ENCODE assay signal across 12 cellular contexts in genomic region chr4:111689214-111689613, GRCh38.
A peak's percentile ranks its signal among the peaks of the same experiment; 100 is the strongest.
DNase-seq lines count a peak whose midpoint lies in the region; ATAC-seq, FAIRE-seq and TF ChIP-seq lines count a peak whose summit lies in the region.
"Had no signal": no experiment of that assay in that cellular context is flagged by ENCODE, and none has a peak within 500 bp of the region (broad histone marks: within the 10 kb centered on the region; RNA-seq: fewer than 3 reads in every experiment).

No MANE protein-coding gene starts in this region.

- FAIRE-seq in pancreas (lab: Jason Lieb, UNC) = peak; percentile 23

- no peak overlapping the region for H3K4me2 ChIP-seq in fibroblast of lung (ENCODE audit: extremely low read depth, insufficient read depth, low read length)

- no peaks in the 10 kb centered on the region for H3K4me1 ChIP-seq in fibroblast of lung (ENCODE audit: control insufficient read depth, extremely low read depth, insufficient read depth, low read length)
- H3K4me1 ChIP-seq in pancreas = peaks cover 0 to 4% (median 3%) of the 10 kb centered on the region in 3 donors

- H2AFZ ChIP-seq in fibroblast of lung (ENCODE audit: low read length) = no peak overlapping the region

- H3K36me3 ChIP-seq in fibroblast of lung (ENCODE audit: control insufficient read depth, insufficient read depth, low read length) (no peaks in the 10 kb centered on the region), pancreas (no peaks in the 10 kb centered on the region)

- H3K9me3 ChIP-seq in fibroblast of lung (ENCODE audit: control insufficient read depth, insufficient read depth, low read depth, low read length) = no peaks in the 10 kb centered on the region
- H3K9me3 ChIP-seq in pancreas = no peaks in the 10 kb centered on the region

- in situ Hi-C loops in GM13977 (cut with MboI; ENCODE audit: low pct_unique_long_range_greater_than_20kb, low sequenced_read_pairs, unreplicated experiment) = no loop called here

- peak; percentile 97 to 99 (median 98) for ATAC-seq in pancreas
- ATAC-seq: activated CD4-positive, CD25-positive, alpha-beta regulatory T cell treated with anti-CD3 and anti-CD28 coated beads, Interleukin-2, amount 50 U/mL, for 24 hours; Panc1 had no signal

- H3K4me3 ChIP-seq in fibroblast of lung (replicated peaks in 1 of 4; ENCODE audit: control extremely low read depth in 1 of 4, insufficient read depth in 1 of 4, low read depth in 3 of 4, low read length in 4 of 4) = no peak overlapping the region
- H3K4me3 ChIP-seq in pancreas = no peak overlapping the region

- no peaks in the 10 kb centered on the region for H3K79me2 ChIP-seq in fibroblast of lung (ENCODE audit: control insufficient read depth, insufficient read depth, low read length)

- H3K27me3 ChIP-seq in fibroblast of lung (ENCODE audit: control insufficient read depth, insufficient read depth, low read length) (no peaks in the 10 kb centered on the region), pancreas (peaks cover 0 to 8% (median 0%) of the 10 kb centered on the region in 4 donors)

- intact Hi-C loops in pancreas (cut with DNase I) = no loop called here

- H3K27ac ChIP-seq in fibroblast of lung (ENCODE audit: insufficient read depth, low read length) (no peak overlapping the region), pancreas (no peak overlapping the region)

- DNase-seq in ELR (ENCODE audit: low read depth) (peak; percentile 56), NCI-H460 (ENCODE audit: extremely low read depth, low read depth) (peak; percentile 16), fibroblast of lung (ENCODE audit: low read depth in 2 of 2) (peak; percentile 51 to 70), pancreas (peak in 3 of 6 donors; percentile 34 to 62 (median 54)), GM13977 (ENCODE audit: low spot score) (no peak), occipital lobe (lab: John Stamatoyannopoulos, UW) (no peak), middle frontal gyrus (ENCODE audit: extremely low spot score, low spot score) (no peak), NCI-H510A (lab: John Stamatoyannopoulos, UW) (no peak)
- DNase-seq: DMS153; effector memory CD4-positive, alpha-beta T cell had no signal

- no peak overlapping the region for H3K9ac ChIP-seq in fibroblast of lung (ENCODE audit: insufficient read depth, low read length)

- TF ChIP-seq CTCF in fibroblast of lung (conservative IDR thresholded peaks at IDR 0.05 in 1 of 2, IDR thresholded peaks at IDR 0.05 in 1 of 2; ENCODE audit: low read depth in 1 of 2, low read length in 2 of 2) (no peak), pancreas (IDR thresholded peaks at IDR 0.05) (no peak), GM13977 (IDR thresholded peaks at IDR 0.05; ENCODE audit: extremely low read depth, insufficient read depth, missing control alignments) (no peak)

- no peaks in the 10 kb centered on the region for H4K20me1 ChIP-seq in fibroblast of lung (ENCODE audit: control insufficient read depth, extremely low read depth, insufficient read depth, low read length)

Comparison
In these comparisons a context has a peak if more than half of its experiments do, and no peak if none do; other contexts are left out.
1. DNase-seq: peak in ELR (single experiment), NCI-H460 (single experiment) and fibroblast of lung (2 of 2); none in GM13977 (single experiment), occipital lobe (single experiment), middle frontal gyrus (single experiment) and NCI-H510A (single experiment).